In the genomic region with DNA sequence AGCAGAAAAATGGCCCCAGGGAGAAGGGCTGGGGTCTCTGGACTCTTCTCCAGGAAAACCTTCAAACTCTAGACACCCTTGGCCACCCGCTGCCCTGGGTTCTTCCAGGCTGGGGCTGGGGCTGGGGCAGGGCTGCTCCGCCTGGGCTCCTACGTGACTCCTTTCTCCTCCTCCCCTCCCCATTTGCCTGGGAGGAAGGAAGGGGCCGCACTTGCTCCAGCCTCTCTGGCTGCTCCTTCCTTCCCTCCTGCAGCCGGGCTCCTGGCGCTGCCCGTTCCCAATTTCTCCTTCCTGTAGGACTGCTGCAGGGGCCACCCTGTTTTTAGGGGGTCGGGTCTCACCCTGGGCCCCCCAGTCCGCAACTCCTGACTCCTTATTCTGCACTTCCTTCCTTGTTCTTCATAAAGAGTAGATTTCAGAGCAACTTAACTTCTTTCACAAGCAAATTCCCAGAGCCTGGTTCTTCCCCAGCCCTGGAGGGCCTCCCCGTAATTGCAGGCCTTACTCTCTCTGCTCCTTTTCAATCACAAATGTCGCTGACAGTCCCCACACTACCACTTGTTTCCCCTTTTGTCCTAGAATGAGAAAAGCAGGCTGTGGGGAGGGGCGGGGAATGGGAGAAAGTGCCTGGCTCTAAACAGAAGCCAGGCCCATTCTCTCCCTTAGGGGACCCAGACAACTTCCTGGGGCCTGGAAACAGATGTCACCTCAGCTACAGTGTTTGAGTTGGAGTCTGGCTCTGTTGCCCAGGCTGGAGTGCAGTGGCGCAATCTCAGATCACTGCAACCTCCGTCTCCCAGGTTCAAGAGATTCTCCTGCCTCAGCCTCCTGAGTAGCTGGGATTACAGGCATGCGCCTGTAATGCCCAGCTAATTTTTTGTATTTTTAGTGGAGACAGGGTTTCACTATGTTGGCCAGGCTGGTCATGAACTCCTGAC, we compare ENCODE assay signal across 1 cellular context.
TF ChIP-seq lines count a peak whose summit lies in the region.

No MANE protein-coding gene starts in this region.

TF ChIP-seq in H1, 55 proteins besides CTCF, POLR2A, EP300 and RAD21:
- TF ChIP-seq CTBP2 (IDR thresholded peaks at IDR 0.05; ENCODE audit: borderline replicate concordance, insufficient read depth, insufficient read length, low read length) (no peak), CHD2 (IDR thresholded peaks at IDR 0.05; ENCODE audit: low read length) (no peak), RBBP5 (IDR thresholded peaks at IDR 0.05; ENCODE audit: borderline replicate concordance, low read depth, low read length) (no peak), NANOG (IDR thresholded peaks at IDR 0.05; ENCODE audit: insufficient read depth, low read depth, low read length, poor library complexity, severe bottlenecking) (peak; percentile 1), PHF8 (conservative IDR thresholded peaks at IDR 0.05; ENCODE audit: low read depth, low read length) (no peak), CHD1 (IDR thresholded peaks at IDR 0.05; ENCODE audit: low read depth, low read length) (no peak)
